In the genomic region with DNA sequence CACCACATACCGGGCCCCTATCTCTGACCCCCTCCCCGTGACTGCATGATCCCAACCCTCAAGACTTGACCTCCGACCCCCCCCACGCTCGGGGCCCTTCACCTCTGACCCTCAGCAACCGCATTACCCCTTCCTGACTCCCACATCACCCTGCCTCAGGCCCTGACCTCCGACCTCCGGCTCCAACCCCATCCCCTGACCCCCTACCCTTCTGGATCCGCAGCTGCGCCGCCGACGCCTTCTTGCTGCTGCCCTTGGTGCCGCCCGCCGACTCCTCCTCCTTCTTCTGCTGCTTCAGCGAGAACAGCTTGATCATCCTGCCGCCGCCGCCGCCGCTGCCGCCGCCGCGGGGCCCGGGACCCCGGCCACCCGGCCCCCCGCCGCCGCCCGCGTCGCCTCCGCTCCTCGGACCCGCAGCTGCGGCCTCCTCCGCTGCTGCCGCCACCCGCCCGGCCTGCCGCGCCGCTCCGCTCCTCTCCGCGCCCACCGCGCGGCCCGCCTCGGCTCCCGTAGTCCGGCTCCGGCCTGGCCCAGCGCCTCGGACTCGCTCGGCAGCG, we compare ENCODE assay signal across 8 cellular contexts. TPM values are rescaled to one million over a fixed set of nuclear protein-coding genes. Genes with fewer than 3 reads are reported as not detected.
DNase-seq lines count a peak whose midpoint lies in the region; TF ChIP-seq lines count a peak whose summit lies in the region.

Gene UBE2M, minus strand, starts transcription at position 546 of the 557 bp plus-strand sequence. Its CDS starts 230 bp downstream, at position 316.

- peak within 1 kb of the TSS; percentile 100 for H3K27ac ChIP-seq in HUES64 (ENCODE audit: low read depth, low read length)

- H3K9me3 ChIP-seq in HUES64 (ENCODE audit: insufficient read depth, low read depth, low read length): no peaks in the 10 kb centered on the region

- H3K27me3 Mint-ChIP-seq in glutamatergic neuron (ENCODE audit: unreplicated experiment) (peaks cover 15% of the 10 kb centered on the region), progenitor cell of endocrine pancreas (no peaks in the 10 kb centered on the region)

- H3K9me3 Mint-ChIP-seq in glutamatergic neuron (ENCODE audit: unreplicated experiment) (peaks cover 25% of the 10 kb centered on the region), progenitor cell of endocrine pancreas (ENCODE audit: low read depth) (no peaks in the 10 kb centered on the region)

- H3K27ac Mint-ChIP-seq in glutamatergic neuron (ENCODE audit: unreplicated experiment) (peak within 1 kb of the TSS; percentile 93), progenitor cell of endocrine pancreas (peak within 1 kb of the TSS; percentile 98)

- H3K4me1 ChIP-seq in HUES64 (ENCODE audit: insufficient read depth, low read length): no peaks in the 10 kb centered on the region

- H3K9ac ChIP-seq in HUES64 (ENCODE audit: low read depth, low read length): peak within 1 kb of the TSS; percentile 99

- WGBS in HUES64: under 1% methylated on average over 62 of the region's 62 CpGs

- DNase-seq in GM06990 (ENCODE audit: extremely low read depth, insufficient read length): no peak
- peak; percentile 48 for DNase-seq in activated effector memory CD4-positive, alpha-beta T cell treated with Interleukin-2 at 50 U/mL for 16 hours
- peak; percentile 91 for DNase-seq in glutamatergic neuron
- DNase-seq in progenitor cell of endocrine pancreas (ENCODE audit: low spot score, unreplicated experiment): no peak
- no peak for DNase-seq in NCI-H1048 (lab: John Stamatoyannopoulos, UW)
- no peak for DNase-seq in NCI-H1436 treated with DMSO at 0.1 percent for 48 hours (lab: John Stamatoyannopoulos, UW)
- DNase-seq in superior temporal gyrus (ENCODE audit: extremely low spot score): no peak

- H3K27me3 ChIP-seq in GM06990 (replicated peaks; ENCODE audit: control insufficient read depth, insufficient read depth, low read length) (no peaks in the 10 kb centered on the region), HUES64 (ENCODE audit: insufficient read depth, low read length) (peaks cover 21% of the 10 kb centered on the region)

- TF ChIP-seq CTCF in GM06990 (IDR thresholded peaks at IDR 0.05; ENCODE audit: insufficient read depth, low read length, poor library complexity, severe bottlenecking) (no peak), glutamatergic neuron (IDR thresholded peaks at IDR 0.05; ENCODE audit: partially characterized antibody, unreplicated experiment) (no peak), progenitor cell of endocrine pancreas (IDR thresholded peaks at IDR 0.05; ENCODE audit: unreplicated experiment) (no peak)

- H3K36me3 Mint-ChIP-seq in glutamatergic neuron (ENCODE audit: unreplicated experiment): no peaks in the 10 kb centered on the region
- H3K36me3 Mint-ChIP-seq in progenitor cell of endocrine pancreas (ENCODE audit: insufficient read depth): peaks cover 5% of the 10 kb centered on the region

- H3K4me1 Mint-ChIP-seq in glutamatergic neuron (ENCODE audit: low read depth, unreplicated experiment): peaks cover 19% of the 10 kb centered on the region
- peaks cover 40% of the 10 kb centered on the region for H3K4me1 Mint-ChIP-seq in progenitor cell of endocrine pancreas (ENCODE audit: low read depth)

- H3K4me3 Mint-ChIP-seq in glutamatergic neuron (ENCODE audit: unreplicated experiment) (peak within 1 kb of the TSS; percentile 96), progenitor cell of endocrine pancreas (ENCODE audit: low read depth) (peak within 1 kb of the TSS; percentile 92)

- peak within 1 kb of the TSS; percentile 94 for H3K4me3 ChIP-seq in GM06990 (replicated peaks; ENCODE audit: low read depth, low read length)
- H3K4me3 ChIP-seq in HUES64 (ENCODE audit: low read length): peak within 1 kb of the TSS; percentile 66

- H3K36me3 ChIP-seq in GM06990 (ENCODE audit: control insufficient read depth, insufficient read depth, low read length) (peaks cover 7% of the 10 kb centered on the region), HUES64 (ENCODE audit: insufficient read depth, low read length) (peaks cover 11% of the 10 kb centered on the region)

RNA-seq across cellular contexts. Expression of gene UBE2M, which starts in this region (rescaled TPM):
- polyA plus RNA-seq in HUES64 (2013, experiment 1 of 2): 89.2 TPM
- 96.9 TPM for polyA plus RNA-seq in HUES64 (2013, experiment 2 of 2)
- total RNA-seq in glutamatergic neuron (ENCODE audit: unreplicated experiment) (118 TPM), progenitor cell of endocrine pancreas (73.0 and 80.4 TPM in 2 replicates)

Comparison
In these comparisons a context has a peak if more than half of its experiments do, and no peak if none do; other contexts are left out.
1. DNase-seq: peak in activated effector memory CD4-positive, alpha-beta T cell treated with Interleukin-2 at 50 U/mL for 16 hours (single experiment) and glutamatergic neuron (single experiment); none in GM06990 (single experiment), progenitor cell of endocrine pancreas (single experiment), NCI-H1048 (single experiment), NCI-H1436 treated with DMSO at 0.1 percent for 48 hours (single experiment) and superior temporal gyrus (single experiment).